26 cellular contexts compared by ENCODE assay signal in the genomic region with DNA sequence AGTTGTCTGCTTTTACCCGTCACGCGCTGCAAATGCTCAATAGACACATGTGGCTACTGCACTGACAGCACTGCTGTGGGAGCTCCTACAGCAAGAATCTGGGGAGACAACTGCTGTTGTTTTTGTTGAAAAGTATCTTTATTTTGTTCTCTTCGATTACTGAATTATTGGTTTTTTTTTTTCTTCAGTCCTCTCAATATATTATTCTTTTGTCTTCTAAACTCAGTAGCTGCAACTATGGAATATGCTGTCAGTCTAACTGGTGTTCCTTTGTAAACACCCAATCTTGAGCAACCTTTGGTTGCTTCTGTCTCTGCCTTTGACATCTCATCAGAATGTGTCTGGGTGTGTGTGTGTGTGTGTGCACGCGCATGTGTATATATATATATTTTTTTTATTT.
"Had no signal": no experiment of that assay in that cellular context is flagged by ENCODE, and none has a peak within 500 bp of the region (broad histone marks: within the 10 kb centered on the region; RNA-seq: fewer than 3 reads in every experiment).

No MANE protein-coding gene starts in this region.

- H3K9me3 ChIP-seq: left lung, lower lobe of right lung, mucosa of descending colon, ovary, prostate gland, sigmoid colon, spleen, tibial nerve, uterus had no signal

- H3K4me3 Mint-ChIP-seq: immature natural killer cell; naive thymus-derived CD4-positive, alpha-beta T cell; natural killer cell treated with Interleukin-12 subunit alpha and Interleukin-12 subunit beta and Interleukin-15 and Interleukin-18, amount 100 ng/mL, for 72 hours; stimulated activated effector memory CD8-positive, alpha-beta T cell treated with anti-CD3 and anti-CD28 coated beads, Interleukin-12 subunit alpha, Interleukin-12 subunit beta, amount 100 ng/mL, for 72 hours; stimulated activated naive CD8-positive, alpha-beta T cell treated with anti-CD3 and anti-CD28 coated beads, Interleukin-15, Interleukin-2, amounts not matched to agents 100 ng/mL and 50 ng/mL, for 24 hours; type B pancreatic cell had no signal

- H3K27me3 ChIP-seq: left lung, ovary, sigmoid colon, spleen, tibial nerve, uterus had no signal

- H3K27ac Mint-ChIP-seq: naive thymus-derived CD4-positive, alpha-beta T cell; natural killer cell treated with Interleukin-12 subunit alpha and Interleukin-12 subunit beta and Interleukin-15 and Interleukin-18, amount 100 ng/mL, for 72 hours; stimulated activated effector memory CD8-positive, alpha-beta T cell treated with anti-CD3 and anti-CD28 coated beads, Interleukin-12 subunit alpha, Interleukin-12 subunit beta, amount 100 ng/mL, for 72 hours; stimulated activated naive CD8-positive, alpha-beta T cell treated with anti-CD3 and anti-CD28 coated beads, Interleukin-15, Interleukin-2, amounts not matched to agents 100 ng/mL and 50 ng/mL, for 24 hours; type B pancreatic cell had no signal

- FAIRE-seq: islet of Langerhans, kidney, small intestine had no signal

- H3K4me1 ChIP-seq: left lung, lower lobe of right lung, prostate gland, uterus had no signal

- DNase-seq: immature natural killer cell; kidney; left colon; left lung; lower lobe of right lung; mammary epithelial cell; midbrain; mucosa of descending colon; naive thymus-derived CD4-positive, alpha-beta T cell; ovary; posterior cingulate gyrus; retina; right cardiac atrium; sigmoid colon; small intestine; spleen; stimulated activated CD4-positive, alpha-beta T cell treated with anti-CD3 and anti-CD28 coated beads, Interleukin-4, amount 100 ng/mL, for 24 hours; stimulated activated naive CD4-positive, alpha-beta T cell; uterus had no signal

- H3K9me3 Mint-ChIP-seq: immature natural killer cell; natural killer cell treated with Interleukin-12 subunit alpha and Interleukin-12 subunit beta and Interleukin-15 and Interleukin-18, amount 100 ng/mL, for 72 hours; stimulated activated effector memory CD8-positive, alpha-beta T cell treated with anti-CD3 and anti-CD28 coated beads, Interleukin-12 subunit alpha, Interleukin-12 subunit beta, amount 100 ng/mL, for 72 hours; stimulated activated naive CD8-positive, alpha-beta T cell treated with anti-CD3 and anti-CD28 coated beads, Interleukin-15, Interleukin-2, amounts not matched to agents 100 ng/mL and 50 ng/mL, for 24 hours; type B pancreatic cell had no signal

- H3K27ac ChIP-seq: left lung, lower lobe of right lung, ovary, prostate gland, sigmoid colon, spleen, tibial nerve, uterus had no signal

- ATAC-seq: left colon; left lung; lower lobe of right lung; mucosa of descending colon; naive thymus-derived CD4-positive, alpha-beta T cell; natural killer cell treated with Interleukin-12 subunit alpha and Interleukin-12 subunit beta and Interleukin-15 and Interleukin-18, amount 100 ng/mL, for 72 hours; right cardiac atrium; stimulated activated effector memory CD8-positive, alpha-beta T cell treated with anti-CD3 and anti-CD28 coated beads, Interleukin-12 subunit alpha, Interleukin-12 subunit beta, amount 100 ng/mL, for 72 hours had no signal

- H3K4me1 Mint-ChIP-seq: stimulated activated effector memory CD8-positive, alpha-beta T cell treated with anti-CD3 and anti-CD28 coated beads, Interleukin-12 subunit alpha, Interleukin-12 subunit beta, amount 100 ng/mL, for 72 hours had no signal

- H3K36me3 ChIP-seq: ovary, prostate gland, uterus had no signal

- H3K4me3 ChIP-seq: left lung, lower lobe of right lung, mucosa of descending colon, ovary, prostate gland, sigmoid colon, spleen, tibial nerve, uterus had no signal

- H3K27me3 Mint-ChIP-seq: naive thymus-derived CD4-positive, alpha-beta T cell; natural killer cell treated with Interleukin-12 subunit alpha and Interleukin-12 subunit beta and Interleukin-15 and Interleukin-18, amount 100 ng/mL, for 72 hours; stimulated activated naive CD8-positive, alpha-beta T cell treated with anti-CD3 and anti-CD28 coated beads, Interleukin-15, Interleukin-2, amounts not matched to agents 100 ng/mL and 50 ng/mL, for 24 hours; type B pancreatic cell had no signal
